16 cellular contexts compared by ENCODE assay signal in the genomic region with DNA sequence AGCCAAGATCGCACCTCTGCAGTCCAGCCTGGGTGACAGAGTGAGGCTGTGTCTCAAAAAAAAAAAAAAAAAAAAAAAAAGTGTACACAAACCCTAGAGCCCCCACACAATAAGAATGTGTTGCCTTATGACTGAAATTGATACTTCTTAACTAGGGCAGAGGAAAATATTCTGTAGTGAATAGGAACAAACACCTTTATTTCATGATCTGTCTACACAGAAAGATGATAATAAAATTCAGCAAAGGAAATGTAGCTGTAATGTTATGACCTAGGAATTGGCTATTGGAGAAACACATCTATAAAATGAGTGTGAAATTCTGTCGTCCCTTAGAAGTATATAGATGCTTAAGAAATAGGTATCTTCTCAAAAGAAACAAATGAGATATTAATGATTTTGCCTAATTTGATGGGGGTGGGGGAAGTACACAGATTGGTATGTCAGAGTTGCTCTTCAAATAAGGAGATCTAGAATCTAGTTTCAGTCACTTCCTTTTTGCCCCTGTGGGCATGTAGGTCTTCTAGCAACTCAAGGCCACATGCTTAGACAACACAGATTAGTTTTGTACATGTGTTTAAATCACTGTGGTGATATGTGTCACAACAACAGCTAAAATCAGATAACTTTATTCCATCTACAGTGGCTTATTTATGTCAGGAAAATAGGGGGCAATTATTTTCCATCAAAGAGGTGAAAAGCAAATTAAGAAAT. TPM values are rescaled to one million over a fixed set of nuclear protein-coding genes. Genes with fewer than 3 reads are reported as not detected.
A peak's percentile ranks its signal among the peaks of the same experiment; 100 is the strongest.
DNase-seq lines count a peak whose midpoint lies in the region; ATAC-seq and TF ChIP-seq lines count a peak whose summit lies in the region.
"Had no signal": no experiment of that assay in that cellular context is flagged by ENCODE, and none has a peak within 500 bp of the region (broad histone marks: within the 10 kb centered on the region; RNA-seq: fewer than 3 reads in every experiment).

No MANE protein-coding gene starts in this region.

- no peak overlapping the region for H2AFZ ChIP-seq in PC-3 (ENCODE audit: low read length)

- POLR2A ChIA-PET in PC-3 (lab: Charles Lee; ENCODE audit: unreplicated experiment): no interaction called here

- no peaks in the 10 kb centered on the region for H3F3A ChIP-seq in PC-3 (ENCODE audit: low read length, unreplicated experiment)

- in situ Hi-C loops in G401 (cut with HindIII; ENCODE audit: low sequenced_read_pairs): no loop called here

- intact Hi-C loops in activated T-helper 1 cell treated with anti-CD3 and anti-CD28 coated beads, Interleukin-12 subunit alpha, Interleukin-12 subunit beta, Interleukin-2, Interleukin-4 antibody, amounts not matched to agents 30 ng/mL and 10 ng/mL and 1 ng/mL, durations not matched to agents 14 hours and 24 hours and 36 hours (cut with micrococcal nuclease): no loop called here
- intact Hi-C loops in left cardiac atrium (cut with DNase I): no loop called here
- intact Hi-C loops in PC-3 (cut with micrococcal nuclease): loop anchor here (10.0 kb wide), 1 partner anchor 183 kb away; no protein-coding TSS in a partner anchor

- H3K9ac ChIP-seq in PC-3 (ENCODE audit: low read length): no peak overlapping the region

- H3K36me3 ChIP-seq in PC-3 (ENCODE audit: low read depth, low read length): peaks cover 10% of the 10 kb centered on the region; the same call in 1 of the 2 replicates
- H3K36me3 ChIP-seq: prostate gland had no signal

- ATAC-seq in HG03196 (IDR thresholded peaks at IDR 0.05; ENCODE audit: unreplicated experiment): peak; percentile 26
- peak; percentile 49 for ATAC-seq in stimulated activated naive CD8-positive, alpha-beta T cell treated with anti-CD3 and anti-CD28 coated beads, Interleukin-15, amount 100 ng/mL, for 72 hours
- ATAC-seq in left cardiac atrium: no peak
- ATAC-seq in PC-3: no peak

- no peaks in the 10 kb centered on the region for H3K9me3 Mint-ChIP-seq in activated T-cell treated with anti-CD3 and anti-CD28 coated beads, Interleukin-2, amount 50 U/mL, for 24 hours
- H3K9me3 Mint-ChIP-seq in activated T-helper 1 cell treated with anti-CD3 and anti-CD28 coated beads, Interleukin-12 subunit alpha, Interleukin-12 subunit beta, Interleukin-2, Interleukin-4 antibody, amounts not matched to agents 30 ng/mL and 10 ng/mL and 1 ng/mL, durations not matched to agents 14 hours and 24 hours and 36 hours: no peaks in the 10 kb centered on the region
- H3K9me3 Mint-ChIP-seq in stimulated activated naive CD8-positive, alpha-beta T cell treated with anti-CD3 and anti-CD28 coated beads, Interleukin-15, amount 100 ng/mL, for 72 hours: no peaks in the 10 kb centered on the region

- peaks cover 40% of the 10 kb centered on the region for H3K4me1 Mint-ChIP-seq in activated T-cell treated with anti-CD3 and anti-CD28 coated beads, Interleukin-2, amount 50 U/mL, for 24 hours (ENCODE audit: low read depth)
- peaks cover 28% of the 10 kb centered on the region for H3K4me1 Mint-ChIP-seq in activated T-helper 1 cell treated with anti-CD3 and anti-CD28 coated beads, Interleukin-12 subunit alpha, Interleukin-12 subunit beta, Interleukin-2, Interleukin-4 antibody, amounts not matched to agents 30 ng/mL and 10 ng/mL and 1 ng/mL, durations not matched to agents 14 hours and 24 hours and 36 hours (ENCODE audit: low read depth)
- H3K4me1 Mint-ChIP-seq in stimulated activated naive CD8-positive, alpha-beta T cell treated with anti-CD3 and anti-CD28 coated beads, Interleukin-15, amount 100 ng/mL, for 72 hours: peaks cover 41% of the 10 kb centered on the region

- H3K79me2 ChIP-seq in PC-3 (ENCODE audit: low read length): no peaks in the 10 kb centered on the region

- H3K4me2 ChIP-seq in PC-3 (ENCODE audit: low read length): no peak overlapping the region

- H3K27me3 ChIP-seq in PC-3 (ENCODE audit: low read length): peaks cover 44% of the 10 kb centered on the region
- H3K27me3 ChIP-seq: tibial nerve had no signal

- DNase-seq in activated T-cell treated with anti-CD3 and anti-CD28 coated beads, Interleukin-2, amount 50 U/mL, for 24 hours: no peak
- no peak for DNase-seq in activated T-cell treated with anti-CD3 and anti-CD28 coated beads, Interleukin-2, amount 50 U/mL, for 1 hour
- DNase-seq in activated T-helper 1 cell treated with anti-CD3 and anti-CD28 coated beads, Interleukin-12 subunit alpha, Interleukin-12 subunit beta, Interleukin-2, Interleukin-4 antibody, amounts not matched to agents 30 ng/mL and 10 ng/mL and 1 ng/mL, durations not matched to agents 14 hours and 24 hours and 36 hours (ENCODE audit: low spot score): no peak
- DNase-seq in stimulated activated naive CD8-positive, alpha-beta T cell treated with anti-CD3 and anti-CD28 coated beads, Interleukin-15, amount 100 ng/mL, for 72 hours: no peak
- DNase-seq in left cardiac atrium (no peak), G401 (ENCODE audit: low spot score) (no peak), PC-3 (no peak)
- DNase-seq: activated CD4-positive, alpha-beta T cell treated with anti-CD3 and anti-CD28 coated beads, Interleukin-2, amount 50 U/mL, for 48 hours; DMS79; kidney; NCI-H1092 treated with DMSO at 0.1 percent for 48 hours; NCI-H345 had no signal

- peak overlapping the region; percentile 30 for H3K27ac Mint-ChIP-seq in activated T-cell treated with anti-CD3 and anti-CD28 coated beads, Interleukin-2, amount 50 U/mL, for 24 hours
- peak overlapping the region; percentile 42 for H3K27ac Mint-ChIP-seq in activated T-helper 1 cell treated with anti-CD3 and anti-CD28 coated beads, Interleukin-12 subunit alpha, Interleukin-12 subunit beta, Interleukin-2, Interleukin-4 antibody, amounts not matched to agents 30 ng/mL and 10 ng/mL and 1 ng/mL, durations not matched to agents 14 hours and 24 hours and 36 hours
- H3K27ac Mint-ChIP-seq in stimulated activated naive CD8-positive, alpha-beta T cell treated with anti-CD3 and anti-CD28 coated beads, Interleukin-15, amount 100 ng/mL, for 72 hours: no peak overlapping the region

- CTCF ChIA-PET in PC-3 (lab: Charles Lee): no interaction called here

- TF ChIP-seq CTCF in PC-3 (conservative IDR thresholded peaks at IDR 0.05; ENCODE audit: low read depth, low read length): no peak

- H3K9me3 ChIP-seq in PC-3 (ENCODE audit: low read length): no peaks in the 10 kb centered on the region
- H3K9me3 ChIP-seq: prostate gland, tibial nerve had no signal

- no peaks in the 10 kb centered on the region for H3K36me3 Mint-ChIP-seq in activated T-cell treated with anti-CD3 and anti-CD28 coated beads, Interleukin-2, amount 50 U/mL, for 24 hours (ENCODE audit: low read depth)
- no peaks in the 10 kb centered on the region for H3K36me3 Mint-ChIP-seq in activated T-helper 1 cell treated with anti-CD3 and anti-CD28 coated beads, Interleukin-12 subunit alpha, Interleukin-12 subunit beta, Interleukin-2, Interleukin-4 antibody, amounts not matched to agents 30 ng/mL and 10 ng/mL and 1 ng/mL, durations not matched to agents 14 hours and 24 hours and 36 hours (ENCODE audit: low read depth)

- no peak overlapping the region for H3K4me3 Mint-ChIP-seq in activated T-cell treated with anti-CD3 and anti-CD28 coated beads, Interleukin-2, amount 50 U/mL, for 24 hours
- H3K4me3 Mint-ChIP-seq in activated T-helper 1 cell treated with anti-CD3 and anti-CD28 coated beads, Interleukin-12 subunit alpha, Interleukin-12 subunit beta, Interleukin-2, Interleukin-4 antibody, amounts not matched to agents 30 ng/mL and 10 ng/mL and 1 ng/mL, durations not matched to agents 14 hours and 24 hours and 36 hours: no peak overlapping the region
- peak overlapping the region in 1 of 2 donors; percentile 45 for H3K4me3 Mint-ChIP-seq in stimulated activated naive CD8-positive, alpha-beta T cell treated with anti-CD3 and anti-CD28 coated beads, Interleukin-15, amount 100 ng/mL, for 72 hours

- H3K9me2 ChIP-seq in PC-3 (replicated peaks; ENCODE audit: low read length): no peaks in the 10 kb centered on the region

- H3K4me1 ChIP-seq in PC-3 (ENCODE audit: insufficient read depth, low read length): no peaks in the 10 kb centered on the region
- H3K4me1 ChIP-seq: prostate gland, tibial nerve had no signal

- H3K27ac ChIP-seq in PC-3 (ENCODE audit: low read length): no peak overlapping the region
- H3K27ac ChIP-seq: prostate gland, tibial nerve had no signal

- H4K20me1 ChIP-seq in PC-3 (ENCODE audit: low read length): no peaks in the 10 kb centered on the region

- no peak overlapping the region for H3K4me3 ChIP-seq in PC-3 (ENCODE audit: low read length)
- H3K4me3 ChIP-seq: prostate gland, tibial nerve had no signal

- BruUV-seq in PC-3 (replicated peaks; lab: Mats Ljungman, UMichigan): no TSS peak

- H3K27me3 Mint-ChIP-seq in activated T-cell treated with anti-CD3 and anti-CD28 coated beads, Interleukin-2, amount 50 U/mL, for 24 hours: peaks cover 9% of the 10 kb centered on the region
- H3K27me3 Mint-ChIP-seq in activated T-helper 1 cell treated with anti-CD3 and anti-CD28 coated beads, Interleukin-12 subunit alpha, Interleukin-12 subunit beta, Interleukin-2, Interleukin-4 antibody, amounts not matched to agents 30 ng/mL and 10 ng/mL and 1 ng/mL, durations not matched to agents 14 hours and 24 hours and 36 hours (ENCODE audit: insufficient read depth): peaks cover 20% of the 10 kb centered on the region
- H3K27me3 Mint-ChIP-seq in stimulated activated naive CD8-positive, alpha-beta T cell treated with anti-CD3 and anti-CD28 coated beads, Interleukin-15, amount 100 ng/mL, for 72 hours: peaks cover 3% of the 10 kb centered on the region

RNA-seq across cellular contexts. Expression of gene GPR25, which starts 10.7 kb away (rescaled TPM):
- total RNA-seq in activated T-helper 1 cell treated with anti-CD3 and anti-CD28 coated beads, Interleukin-12 subunit alpha, Interleukin-12 subunit beta, Interleukin-2, Interleukin-4 antibody, amounts not matched to agents 30 ng/mL and 10 ng/mL and 1 ng/mL, durations not matched to agents 14 hours and 24 hours and 36 hours: not detected in 2 replicates
- total RNA-seq in left cardiac atrium (not detected), PC-3 (2014; rRNA removed) (not detected in 2 replicates)
- not detected in 2 replicates for total RNA-seq in G401 (2014; rRNA removed; shearing (Covaris generic))
- total RNA-seq: frontal cortex, tibial nerve had no signal

RNA-seq across cellular contexts. Expression of gene INAVA, which starts 32.6 kb away (rescaled TPM):
- 0.16 TPM in 1 of 2 replicates, not detected in the other for total RNA-seq in activated T-helper 1 cell treated with anti-CD3 and anti-CD28 coated beads, Interleukin-12 subunit alpha, Interleukin-12 subunit beta, Interleukin-2, Interleukin-4 antibody, amounts not matched to agents 30 ng/mL and 10 ng/mL and 1 ng/mL, durations not matched to agents 14 hours and 24 hours and 36 hours
- under 1 TPM in 1 of 2 donors, not detected in 1; 0.29 TPM for total RNA-seq in left cardiac atrium
- 39.3 and 54.7 TPM in 2 replicates for total RNA-seq in G401 (2014; rRNA removed; shearing (Covaris generic))
- 102 and 128 TPM in 2 replicates for total RNA-seq in PC-3 (2014; rRNA removed)
- total RNA-seq: tibial nerve had no signal

Comparison
In these comparisons a context has a peak if more than half of its experiments do, and no peak if none do; other contexts are left out.
1. H3K27ac Mint-ChIP-seq: peak in activated T-cell treated with anti-CD3 and anti-CD28 coated beads, Interleukin-2, amount 50 U/mL, for 24 hours (single experiment) and activated T-helper 1 cell treated with anti-CD3 and anti-CD28 coated beads, Interleukin-12 subunit alpha, Interleukin-12 subunit beta, Interleukin-2, Interleukin-4 antibody, amounts not matched to agents 30 ng/mL and 10 ng/mL and 1 ng/mL, durations not matched to agents 14 hours and 24 hours and 36 hours (single experiment); none in stimulated activated naive CD8-positive, alpha-beta T cell treated with anti-CD3 and anti-CD28 coated beads, Interleukin-15, amount 100 ng/mL, for 72 hours (0 of 2).
2. ATAC-seq: peak in HG03196 (single experiment) and stimulated activated naive CD8-positive, alpha-beta T cell treated with anti-CD3 and anti-CD28 coated beads, Interleukin-15, amount 100 ng/mL, for 72 hours (single experiment); none in left cardiac atrium (0 of 2) and PC-3 (single experiment).
3. RNA of gene INAVA, which starts 32.6 kb away (total RNA-seq): 102 to 128 TPM in PC-3 and 39.3 to 54.7 TPM in G401; 0.29 TPM in left cardiac atrium and 0.16 TPM in activated T-helper 1 cell treated with anti-CD3 and anti-CD28 coated beads, Interleukin-12 subunit alpha, Interleukin-12 subunit beta, Interleukin-2, Interleukin-4 antibody, amounts not matched to agents 30 ng/mL and 10 ng/mL and 1 ng/mL, durations not matched to agents 14 hours and 24 hours and 36 hours; every median in the first group is over 10 times any median in the second.